Comparison of ENCODE assay signal across 21 cellular contexts in genomic region chr18:35811896-35812295, GRCh38.
DNase-seq lines count a peak whose midpoint lies in the region; ATAC-seq, FAIRE-seq and TF ChIP-seq lines count a peak whose summit lies in the region.
"Had no signal": no experiment of that assay in that cellular context is flagged by ENCODE, and none has a peak within 500 bp of the region (broad histone marks: within the 10 kb centered on the region; RNA-seq: fewer than 3 reads in every experiment).

No MANE protein-coding gene starts in this region.

- in situ Hi-C loops in GM12878 (cut with MboI), result no loop called here

- H3K36me3 ChIP-seq in GM12878 (ENCODE audit: control insufficient read depth in 2 of 2, insufficient read depth in 2 of 2, low read length in 1 of 2) (no peaks in the 10 kb centered on the region), OCI-LY7 (ENCODE audit: insufficient read depth, low read length) (no peaks in the 10 kb centered on the region)
- H3K36me3 ChIP-seq in naive thymus-derived CD4-positive, alpha-beta T cell (ENCODE audit: control insufficient read depth in 2 of 3, insufficient read depth in 3 of 3, low read length in 3 of 3), result no peaks in the 10 kb centered on the region
- H3K36me3 ChIP-seq: suprapubic skin had no signal

- H3K9me3 ChIP-seq in GM12878 (replicated peaks; ENCODE audit: control insufficient read depth, insufficient read depth, low read length), result no peaks in the 10 kb centered on the region
- no peaks in the 10 kb centered on the region for H3K9me3 ChIP-seq in naive thymus-derived CD4-positive, alpha-beta T cell (ENCODE audit: control insufficient read depth in 2 of 3, low read length in 3 of 3)
- H3K9me3 ChIP-seq in OCI-LY7 (ENCODE audit: low read length), result no peaks in the 10 kb centered on the region
- H3K9me3 ChIP-seq: suprapubic skin had no signal

- DNase-seq in HL-60 (ENCODE audit: low read depth in 1 of 2, low spot score in 1 of 2) (peak; percentile 36 to 49), NCI-H774 (lab: John Stamatoyannopoulos, UW) (peak; percentile 35), GM12878 (ENCODE audit: low read depth, low spot score) (no peak), NCI-H1092 (lab: John Stamatoyannopoulos, UW) (no peak), OCI-LY7 (ENCODE audit: low spot score) (no peak)
- DNase-seq in naive thymus-derived CD4-positive, alpha-beta T cell, result no peak
- DNase-seq: activated CD4-positive, alpha-beta T cell treated with anti-CD3 and anti-CD28 coated beads, Interleukin-2, amount 50 U/mL, for 48 hours; activated T-cell treated with anti-CD3 and anti-CD28 coated beads, Interleukin-2, amount 50 U/mL, for 24 hours; cortex of kidney; erythroblast; GDM1; glutamatergic neuron; NCI-H1694 treated with DMSO at 0.1 percent for 48 hours had no signal

- H3K9ac ChIP-seq in GM12878 (ENCODE audit: control insufficient read depth, insufficient read depth, low read length), result no peak overlapping the region
- H3K9ac ChIP-seq: KMS-11 had no signal

- ATAC-seq in GM12878 (peak; percentile 11; the same call in 2 of the 3 replicates), SK-N-SH treated with all-trans-retinoic acid at 6 μM for 48 hours (no peak)
- ATAC-seq in naive thymus-derived CD4-positive, alpha-beta T cell, result peak; percentile 69

- no peak overlapping the region for H3K4me2 ChIP-seq in GM12878 (ENCODE audit: control insufficient read depth, insufficient read depth)
- no peak overlapping the region for H3K4me2 ChIP-seq in OCI-LY7 (ENCODE audit: low read length)
- H3K4me2 ChIP-seq: KMS-11, smooth muscle cell had no signal

- H2AFZ ChIP-seq in GM12878 (ENCODE audit: control insufficient read depth, low read depth, low read length), result no peak overlapping the region
- no peak overlapping the region for H2AFZ ChIP-seq in OCI-LY7 (ENCODE audit: low read length)

- SMC1A ChIA-PET in GM12878 (lab: Charles Lee; ENCODE audit: uncharacterized antibody, unreplicated experiment), result interaction anchor here (1.0 kb wide), 1 partner anchor 25 kb away, joined by 4 read pairs; no protein-coding TSS in a partner anchor

- POLR2A ChIA-PET in GM12878 (lab: Charles Lee), result no interaction called here
- POLR2A ChIA-PET in naive thymus-derived CD4-positive, alpha-beta T cell (lab: Charles Lee), result no interaction called here
- POLR2A ChIA-PET in OCI-LY7 (lab: Charles Lee), result interaction anchor here (0.7 kb wide), 1 partner anchor 31 kb away, joined by 3 read pairs; no protein-coding TSS in a partner anchor

- BruUV-seq in GM12878 (replicated peaks; lab: Mats Ljungman, UMichigan) (no TSS peak), OCI-LY7 (replicated peaks; lab: Mats Ljungman, UMichigan) (no TSS peak)

- no peaks in the 10 kb centered on the region for H3K36me3 Mint-ChIP-seq in naive thymus-derived CD4-positive, alpha-beta T cell
- H3K36me3 Mint-ChIP-seq: activated naive CD4-positive, alpha-beta T cell treated with anti-CD3 and anti-CD28 coated beads, Interleukin-2, amount 50 U/mL, for 24 hours had no signal

- TF ChIP-seq EP300 in GM12878 (IDR thresholded peaks at IDR 0.05; ENCODE audit: borderline replicate concordance in 1 of 2, control insufficient read depth in 1 of 2, low read depth in 2 of 2, low read length in 2 of 2), result peak in 1 of 2 experiments; percentile 56; a peak in 2 of 4 replicates

- H3K4me3 Mint-ChIP-seq in naive thymus-derived CD4-positive, alpha-beta T cell, result no peak overlapping the region
- H3K4me3 Mint-ChIP-seq: activated naive CD4-positive, alpha-beta T cell treated with anti-CD3 and anti-CD28 coated beads, Interleukin-2, amount 50 U/mL, for 24 hours; activated T-cell treated with anti-CD3 and anti-CD28 coated beads, Interleukin-2, amount 50 U/mL, for 24 hours; nephron had no signal

- H3K4me1 ChIP-seq in GM12878 (ENCODE audit: control insufficient read depth, insufficient read depth, low read length), result peaks cover 15% of the 10 kb centered on the region
- no peaks in the 10 kb centered on the region for H3K4me1 ChIP-seq in naive thymus-derived CD4-positive, alpha-beta T cell (ENCODE audit: control insufficient read depth in 2 of 2, insufficient read depth in 2 of 2, low read length in 2 of 2)
- peaks cover 14% of the 10 kb centered on the region for H3K4me1 ChIP-seq in OCI-LY7 (ENCODE audit: insufficient read depth, low read length, poor library complexity, severe bottlenecking)
- H3K4me1 ChIP-seq: suprapubic skin had no signal

- RAD21 ChIA-PET in GM12878 (lab: Charles Lee; ENCODE audit: unreplicated experiment), result no interaction called here

- 16% methylated on average over 3 of the region's 3 CpGs for WGBS in GM12878 (ENCODE audit: insufficient coverage, insufficient replicate concordance, low lambda C conversion rate, missing lambda C conversion rate)

- H3K79me2 ChIP-seq in GM12878 (ENCODE audit: control insufficient read depth, insufficient read depth, low read length) (no peaks in the 10 kb centered on the region), OCI-LY7 (ENCODE audit: insufficient read depth, low read depth, low read length) (no peaks in the 10 kb centered on the region)

- TF ChIP-seq RAD21 in GM12878 (IDR thresholded peaks at IDR 0.05; ENCODE audit: insufficient read depth, low read depth, low read length), result no peak

- H3K27me3 ChIP-seq in HL-60 (ENCODE audit: insufficient read depth, poor library complexity, severe bottlenecking) (no peaks in the 10 kb centered on the region), GM12878 (replicated peaks in 1 of 2; ENCODE audit: control insufficient read depth in 2 of 2, insufficient read depth in 2 of 2, low read length in 1 of 2) (no peaks in the 10 kb centered on the region)
- no peaks in the 10 kb centered on the region for H3K27me3 ChIP-seq in naive thymus-derived CD4-positive, alpha-beta T cell (ENCODE audit: control insufficient read depth in 2 of 2, insufficient read depth in 2 of 2, low read length in 2 of 2)
- H3K27me3 ChIP-seq: suprapubic skin had no signal

- peaks cover 0 to 10% (median 0%) of the 10 kb centered on the region in 7 donors for H3K4me1 Mint-ChIP-seq in naive thymus-derived CD4-positive, alpha-beta T cell
- H3K4me1 Mint-ChIP-seq: activated naive CD4-positive, alpha-beta T cell treated with anti-CD3 and anti-CD28 coated beads, Interleukin-2, amount 50 U/mL, for 24 hours; nephron had no signal

- no peak for TF ChIP-seq CTCF in HL-60 (IDR thresholded peaks at IDR 0.05; ENCODE audit: insufficient read depth, low read length)
- no peak for TF ChIP-seq CTCF in GM12878 (IDR thresholded peaks at IDR 0.05 in 2 of 3, conservative IDR thresholded peaks at IDR 0.05 in 1 of 3; ENCODE audit: control insufficient read depth in 2 of 3, extremely low read depth in 1 of 3, insufficient read depth in 1 of 3, low read depth in 3 of 3, low read length in 3 of 3)
- no peak for TF ChIP-seq CTCF in OCI-LY7 (conservative IDR thresholded peaks at IDR 0.05; ENCODE audit: low read length)

- peak overlapping the region; percentile 33 for H3K27ac ChIP-seq in HL-60 (replicated peaks)
- no peak overlapping the region for H3K27ac ChIP-seq in GM12878 (ENCODE audit: control insufficient read depth, insufficient read depth)
- H3K27ac ChIP-seq in naive thymus-derived CD4-positive, alpha-beta T cell (ENCODE audit: low read depth, low read length), result no peak overlapping the region
- no peak overlapping the region for H3K27ac ChIP-seq in OCI-LY7 (ENCODE audit: low read depth, low read length, poor library complexity, severe bottlenecking)
- H3K27ac ChIP-seq: KMS-11, suprapubic skin had no signal

- FAIRE-seq in GM12878 (lab: Jason Lieb, UNC), result no peak
- FAIRE-seq: GM12892 had no signal

- no peaks in the 10 kb centered on the region for H3K9me2 ChIP-seq in OCI-LY7 (ENCODE audit: insufficient read depth, low read length)

- intact Hi-C loops in GM12878 (cut with micrococcal nuclease; ENCODE audit: unreplicated experiment) (no loop called here), OCI-LY7 (cut with micrococcal nuclease; ENCODE audit: unreplicated experiment) (no loop called here)
- intact Hi-C loops in naive thymus-derived CD4-positive, alpha-beta T cell (cut with micrococcal nuclease), result no loop called here

- H4K20me1 ChIP-seq in GM12878 (ENCODE audit: control insufficient read depth, insufficient read depth) (no peaks in the 10 kb centered on the region), OCI-LY7 (ENCODE audit: insufficient read depth, low read length) (no peaks in the 10 kb centered on the region)

- H3K27me3 Mint-ChIP-seq in naive thymus-derived CD4-positive, alpha-beta T cell, result peaks cover 5 to 45% (median 39%) of the 10 kb centered on the region in 5 donors

- H3K4me3 ChIP-seq in HL-60 (replicated peaks; ENCODE audit: insufficient read depth, low read length) (no peak overlapping the region), GM12878 (no peak overlapping the region), OCI-LY7 (ENCODE audit: low read depth, low read length, poor library complexity, severe bottlenecking) (no peak overlapping the region)
- H3K4me3 ChIP-seq in naive thymus-derived CD4-positive, alpha-beta T cell (ENCODE audit: low read length), result no peak overlapping the region
- H3K4me3 ChIP-seq: smooth muscle cell, suprapubic skin had no signal

- CTCF ChIA-PET in GM12878 (lab: Yijun Ruan, JAX), result no interaction called here
- CTCF ChIA-PET in naive thymus-derived CD4-positive, alpha-beta T cell (lab: Charles Lee), result no interaction called here
- CTCF ChIA-PET in OCI-LY7 (lab: Charles Lee; ENCODE audit: unreplicated experiment), result no interaction called here

- no peak overlapping the region for H3K27ac Mint-ChIP-seq in naive thymus-derived CD4-positive, alpha-beta T cell
- H3K27ac Mint-ChIP-seq: activated naive CD4-positive, alpha-beta T cell treated with anti-CD3 and anti-CD28 coated beads, Interleukin-2, amount 50 U/mL, for 24 hours; activated T-cell treated with anti-CD3 and anti-CD28 coated beads, Interleukin-2, amount 50 U/mL, for 24 hours; nephron; progenitor cell of endocrine pancreas had no signal

- TF ChIP-seq POLR2A in GM12878 (IDR thresholded peaks at IDR 0.05; ENCODE audit: low read depth, low read length), result no peak

- peaks cover 0 to 6% (median 0%) of the 10 kb centered on the region in 11 donors for H3K9me3 Mint-ChIP-seq in naive thymus-derived CD4-positive, alpha-beta T cell
- H3K9me3 Mint-ChIP-seq: activated naive CD4-positive, alpha-beta T cell treated with anti-CD3 and anti-CD28 coated beads, Interleukin-2, amount 50 U/mL, for 24 hours; activated T-cell treated with anti-CD3 and anti-CD28 coated beads, Interleukin-2, amount 50 U/mL, for 24 hours; nephron had no signal

TF ChIP-seq in SK-N-SH treated with all-trans-retinoic acid at 6 μM for 48 hours, 23 proteins besides CTCF, POLR2A, EP300 and RAD21 (continues in another document):
- TF ChIP-seq PPARA (CRISPR knock-in tag; IDR thresholded peaks at IDR 0.05; ENCODE audit: borderline replicate concordance), result no peak
- TF ChIP-seq ZC3H10 (CRISPR knock-in tag; IDR thresholded peaks at IDR 0.05), result no peak
- TF ChIP-seq SNAI2 (CRISPR knock-in tag; IDR thresholded peaks at IDR 0.05), result no peak
- TF ChIP-seq ZNF70 (CRISPR knock-in tag; IDR thresholded peaks at IDR 0.05), result no peak

Comparison
In these comparisons a context has a peak if more than half of its experiments do, and no peak if none do; other contexts are left out.
1. DNase-seq: peak in HL-60 (2 of 2) and NCI-H774 (single experiment); none in GM12878 (single experiment), naive thymus-derived CD4-positive, alpha-beta T cell (0 of 9), NCI-H1092 (single experiment) and OCI-LY7 (single experiment).